Comparison of ENCODE assay signal across 1 cellular context in genomic region chr21:29189358-29189757, GRCh38.
TF ChIP-seq lines count a peak whose summit lies in the region.

No MANE protein-coding gene starts in this region.

TF ChIP-seq in HepG2, 621 proteins besides CTCF, POLR2A, EP300 and RAD21:
- TF ChIP-seq REPIN1 (CRISPR knock-in tag; IDR thresholded peaks at IDR 0.05; ENCODE audit: borderline replicate concordance, low read depth), result no peak
- no peak for TF ChIP-seq ZNF441 (CRISPR knock-in tag; IDR thresholded peaks at IDR 0.05; ENCODE audit: borderline replicate concordance)
- no peak for TF ChIP-seq NAIF1 (CRISPR knock-in tag; IDR thresholded peaks at IDR 0.05; ENCODE audit: borderline replicate concordance)
- TF ChIP-seq ZNF367 (CRISPR knock-in tag; IDR thresholded peaks at IDR 0.05; ENCODE audit: borderline replicate concordance), result no peak
- TF ChIP-seq E2F5 (CRISPR knock-in tag; conservative IDR thresholded peaks at IDR 0.05), result no peak
- TF ChIP-seq ZNF576 (CRISPR knock-in tag; IDR thresholded peaks at IDR 0.05), result no peak
- no peak for TF ChIP-seq ZNF12 (CRISPR knock-in tag; IDR thresholded peaks at IDR 0.05)
- no peak for TF ChIP-seq PRMT3 (CRISPR knock-in tag; IDR thresholded peaks at IDR 0.05; ENCODE audit: borderline replicate concordance, low read depth)
- TF ChIP-seq ARNT (IDR thresholded peaks at IDR 0.05), result no peak
- TF ChIP-seq HMGA1 (CRISPR knock-in tag; conservative IDR thresholded peaks at IDR 0.05), result no peak
- TF ChIP-seq ELK4 (CRISPR knock-in tag; IDR thresholded peaks at IDR 0.05; ENCODE audit: borderline replicate concordance), result no peak
TF ChIP-seq in HepG2: peak in this region for 0.
